ENCODE assay signal across 8 cellular contexts in the genomic region with DNA sequence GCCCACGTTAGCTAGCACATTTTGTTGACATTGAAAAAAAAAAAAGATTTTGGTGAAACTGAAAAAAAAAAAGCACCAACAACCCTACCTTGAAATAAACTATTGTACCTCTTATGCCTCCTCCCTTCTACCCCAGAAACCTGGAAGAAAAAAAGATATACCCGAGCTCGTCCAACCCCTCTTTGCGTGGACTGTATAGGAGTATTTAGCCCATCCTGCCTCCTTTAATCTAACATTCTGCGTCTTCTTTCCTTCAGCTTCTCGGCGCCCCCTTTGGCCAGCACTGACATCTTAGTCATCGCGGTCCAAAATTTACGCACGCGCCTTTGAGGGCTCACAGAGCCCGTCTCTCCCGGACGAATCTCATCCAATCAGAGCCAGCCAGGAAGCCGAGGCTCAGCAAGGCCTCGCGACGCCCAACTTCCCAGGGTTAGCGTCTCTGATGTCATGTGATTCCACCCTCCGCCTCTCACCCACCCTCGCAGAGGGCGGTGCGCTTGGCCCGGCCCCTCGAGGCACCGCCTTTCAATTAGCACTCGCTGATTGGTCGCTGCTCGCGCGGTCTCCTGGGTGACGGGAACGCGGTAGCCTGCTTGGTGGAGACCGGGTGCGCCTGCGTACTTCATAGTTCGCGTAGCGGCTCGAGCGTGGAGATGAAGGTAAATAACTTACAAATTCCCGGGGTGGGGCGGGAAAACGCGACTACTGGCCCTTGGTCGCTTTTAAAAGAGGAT. TPM values are rescaled to one million over a fixed set of nuclear protein-coding genes. Genes with fewer than 3 reads are reported as not detected.
DNase-seq lines count a peak whose midpoint lies in the region; ATAC-seq, FAIRE-seq and TF ChIP-seq lines count a peak whose summit lies in the region.

A gene (plus strand): TSS at position 625 of the 734 bp plus-strand sequence. CDS start 29 bp downstream, at position 654.

- H3K27ac ChIP-seq in HepG2 (ENCODE audit: extremely low read length, insufficient read depth, low read length): peak within 1 kb of the TSS; percentile 47

- no peaks in the 10 kb centered on the region for H3K9me3 ChIP-seq in HepG2 (ENCODE audit: low read length)

- CTCF ChIA-PET in HepG2 (lab: Yijun Ruan, JAX; ENCODE audit: low intra/inter-chr PET ratio, low total read pairs): no interaction called here

- H3K36me3 ChIP-seq in HepG2 (replicated peaks in 1 of 2; ENCODE audit: control insufficient read depth in 1 of 2, insufficient read depth in 2 of 2, low read length in 2 of 2): no peaks in the 10 kb centered on the region

- peaks cover 8% of the 10 kb centered on the region for H3K4me1 Mint-ChIP-seq in CD14-positive monocyte

- no peaks in the 10 kb centered on the region for H3K27me3 ChIP-seq in HepG2 (ENCODE audit: control insufficient read depth in 1 of 2, insufficient read depth in 2 of 2, low read length in 2 of 2)

- peak within 1 kb of the TSS; percentile 74 for H3K4me2 ChIP-seq in HepG2 (ENCODE audit: low read depth, low read length)

- no peaks in the 10 kb centered on the region for H3K79me2 ChIP-seq in HepG2 (ENCODE audit: insufficient read depth, low read length)

- peak within 1 kb of the TSS; percentile 91 to 96 (median 93) for H3K4me3 ChIP-seq in HepG2 (replicated peaks in 1 of 3; ENCODE audit: insufficient read depth in 1 of 3, low read depth in 2 of 3, low read length in 3 of 3)

- peaks cover 3 to 12% (median 7%) of the 10 kb centered on the region in 3 donors for H3K27me3 Mint-ChIP-seq in CD14-positive monocyte (ENCODE audit: low read depth in 3 of 3)

- H3K27ac Mint-ChIP-seq in CD14-positive monocyte: peak within 1 kb of the TSS in 2 of 7 donors; percentile 55 to 61

- peak in 1 of 2 experiments; percentile 33; a peak in 2 of 4 replicates for TF ChIP-seq POLR2A in HepG2 (IDR thresholded peaks at IDR 0.05; ENCODE audit: insufficient read depth in 1 of 2, low read depth in 2 of 2, low read length in 2 of 2)

- peak within 1 kb of the TSS; percentile 99 for H2AFZ ChIP-seq in HepG2 (ENCODE audit: low read length)

- H3K4me1 ChIP-seq in HepG2 (ENCODE audit: insufficient read depth, low read length): peaks cover 20% of the 10 kb centered on the region

- in situ Hi-C loops in HepG2 (cut with HindIII; ENCODE audit: extremely low pct_ligation_motif_present, low pct_unique_long_range_greater_than_20kb): no loop called here

- POLR2A ChIA-PET in HepG2 (lab: Yijun Ruan, JAX): interaction anchor here (0.7 to 1.4 kb wide), 5 partner anchors 138 to 345 kb away, joined by 3 to 4 read pairs (median 3); a partner anchor contains a TSS

- TF ChIP-seq CTCF in CD14-positive monocyte (IDR thresholded peaks at IDR 0.05): peak; percentile 46
- peak; percentile 69 for TF ChIP-seq CTCF in HepG2 (CRISPR knock-in tag; IDR thresholded peaks at IDR 0.05)

- no TSS peak for BruUV-seq in HepG2 (replicated peaks; lab: Mats Ljungman, UMichigan)

- 0 out of 2 replicates have a peak, but pooled peaks have one; percentile 11 for TF ChIP-seq RAD21 in HepG2 (CRISPR knock-in tag; IDR thresholded peaks at IDR 0.05)

- intact Hi-C loops in CD14-positive monocyte (cut with micrococcal nuclease): loop anchor here in 1 of 2 donors (10.0 kb wide), 1 partner anchor 273 kb away; a partner anchor contains a TSS
- intact Hi-C loops in HepG2 (cut with micrococcal nuclease; ENCODE audit: unreplicated experiment): loop anchor here (5.0 to 10.0 kb wide), 3 partner anchors 183 to 270 kb away; a partner anchor contains a TSS

- peak; percentile 99 for FAIRE-seq in HepG2 (lab: Jason Lieb, UNC)

- ATAC-seq in GM19351 (IDR thresholded peaks at IDR 0.05; ENCODE audit: unreplicated experiment): peak; percentile 99
- peak; percentile 99 for ATAC-seq in HG03521 (IDR thresholded peaks at IDR 0.05; ENCODE audit: unreplicated experiment)
- peak; percentile 99 for ATAC-seq in HepG2

- peak; percentile 99 for DNase-seq in CD14-positive monocyte (ENCODE audit: low spot score)
- DNase-seq in NCI-H748 (lab: John Stamatoyannopoulos, UW; ENCODE audit: unreplicated experiment): peak; percentile 98
- peak; percentile 95 to 99 for DNase-seq in activated CD4-positive, alpha-beta T cell treated with anti-CD3 and anti-CD28 coated beads, Interleukin-2, amount 50 U/mL, for 24 hours (ENCODE audit: low read depth in 1 of 2, low spot score in 1 of 2)
- DNase-seq in dermis microvascular lymphatic vessel endothelial cell (ENCODE audit: low read depth in 2 of 2): peak; percentile 97 to 100
- DNase-seq in HepG2 (ENCODE audit: low spot score): peak; percentile 99
- peak; percentile 98 for DNase-seq in stimulated activated CD4-positive, alpha-beta T cell treated with anti-CD3 and anti-CD28 coated beads, Interleukin-4, amount 100 ng/mL, for 1 hour

- no peak for TF ChIP-seq EP300 in HepG2 (IDR thresholded peaks at IDR 0.05; ENCODE audit: low read depth in 2 of 2, low read length in 2 of 2)
- no peak for TF ChIP-seq EP300 in HepG2 (CRISPR knock-in tag; IDR thresholded peaks at IDR 0.05; ENCODE audit: borderline replicate concordance)

- no peaks in the 10 kb centered on the region for H3K9me3 Mint-ChIP-seq in CD14-positive monocyte

- peak within 1 kb of the TSS; percentile 72 for H3K9ac ChIP-seq in HepG2 (ENCODE audit: insufficient read depth, low read depth, low read length)

- H3K36me3 Mint-ChIP-seq in CD14-positive monocyte: no peaks in the 10 kb centered on the region

- no peak within 1 kb of the TSS for H3K4me3 Mint-ChIP-seq in CD14-positive monocyte

- WGBS in HepG2 (ENCODE audit: low lambda C conversion rate): under 1% methylated on average over 42 of the region's 48 CpGs

- no peaks in the 10 kb centered on the region for H4K20me1 ChIP-seq in HepG2 (ENCODE audit: insufficient read depth, low read length)

TF ChIP-seq in HepG2, 621 proteins besides CTCF, POLR2A, EP300 and RAD21 (continues in another document):
- TF ChIP-seq RFXAP (CRISPR knock-in tag; IDR thresholded peaks at IDR 0.05; ENCODE audit: borderline replicate concordance) (peak; percentile 85; the same call in 1 of the 2 replicates), MED13 (CRISPR knock-in tag; IDR thresholded peaks at IDR 0.05) (no peak), SP4 (CRISPR knock-in tag; IDR thresholded peaks at IDR 0.05) (peak; percentile 22; the same call in 1 of the 2 replicates), SOX6 (IDR thresholded peaks at IDR 0.05) (no peak), SOX6 (CRISPR knock-in tag; IDR thresholded peaks at IDR 0.05) (peak; percentile 62), ZFP36L1 (CRISPR knock-in tag; IDR thresholded peaks at IDR 0.05) (0 out of 2 replicates have a peak, but pooled peaks have one; percentile 84), GABPB1 (CRISPR knock-in tag; IDR thresholded peaks at IDR 0.05) (peak; percentile 62; the same call in 1 of the 2 replicates), RFX3 (CRISPR knock-in tag; IDR thresholded peaks at IDR 0.05) (peak; percentile 85), SP1 (IDR thresholded peaks at IDR 0.05) (no peak), SP1 (CRISPR knock-in tag; IDR thresholded peaks at IDR 0.05) (peak; percentile 85), ZNF772 (CRISPR knock-in tag; IDR thresholded peaks at IDR 0.05) (peak; percentile 41; the same call in 1 of the 2 replicates)
- TF ChIP-seq, protein P1, sequence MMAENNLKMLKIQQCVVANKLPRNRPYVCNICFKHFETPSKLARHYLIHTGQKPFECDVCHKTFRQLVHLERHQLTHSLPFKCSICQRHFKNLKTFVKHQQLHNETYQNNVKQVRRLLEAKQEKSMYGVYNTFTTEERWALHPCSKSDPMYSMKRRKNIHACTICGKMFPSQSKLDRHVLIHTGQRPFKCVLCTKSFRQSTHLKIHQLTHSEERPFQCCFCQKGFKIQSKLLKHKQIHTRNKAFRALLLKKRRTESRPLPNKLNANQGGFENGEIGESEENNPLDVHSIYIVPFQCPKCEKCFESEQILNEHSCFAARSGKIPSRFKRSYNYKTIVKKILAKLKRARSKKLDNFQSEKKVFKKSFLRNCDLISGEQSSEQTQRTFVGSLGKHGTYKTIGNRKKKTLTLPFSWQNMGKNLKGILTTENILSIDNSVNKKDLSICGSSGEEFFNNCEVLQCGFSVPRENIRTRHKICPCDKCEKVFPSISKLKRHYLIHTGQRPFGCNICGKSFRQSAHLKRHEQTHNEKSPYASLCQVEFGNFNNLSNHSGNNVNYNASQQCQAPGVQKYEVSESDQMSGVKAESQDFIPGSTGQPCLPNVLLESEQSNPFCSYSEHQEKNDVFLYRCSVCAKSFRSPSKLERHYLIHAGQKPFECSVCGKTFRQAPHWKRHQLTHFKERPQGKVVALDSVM (CRISPR knock-in tag; IDR thresholded peaks at IDR 0.05): no peak
- TF ChIP-seq, protein P2, sequence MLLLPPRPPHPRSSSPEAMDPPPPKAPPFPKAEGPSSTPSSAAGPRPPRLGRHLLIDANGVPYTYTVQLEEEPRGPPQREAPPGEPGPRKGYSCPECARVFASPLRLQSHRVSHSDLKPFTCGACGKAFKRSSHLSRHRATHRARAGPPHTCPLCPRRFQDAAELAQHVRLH (CRISPR knock-in tag; IDR thresholded peaks at IDR 0.05; ENCODE audit: borderline replicate concordance, low read depth): 0 out of 2 replicates have a peak, but pooled peaks have one; percentile 41

RNA-seq across cellular contexts. Expression of the gene that starts here (rescaled TPM):
- polyA plus RNA-seq in CD14-positive monocyte: 1 to 10 TPM; 1.7 to 2.0 TPM
- total RNA-seq in dermis microvascular lymphatic vessel endothelial cell: 19.0 and 20.9 TPM in 2 replicates
- total RNA-seq in HepG2 (2016; rRNA removed; fragmentation: Illumina TruSeq; extraction: Trizol): 20.3 and 22.9 TPM in 2 replicates
- 7.2 and 7.6 TPM in 2 replicates for total RNA-seq in HepG2 (2016; cell fraction: cytosol; rRNA removed; fragmentation: Illumina TruSeq; extraction: Trizol; ENCODE audit: low read depth)
- total RNA-seq in HepG2 (2016; cell fraction: insoluble cytoplasmic fraction; rRNA removed; fragmentation: Illumina TruSeq; extraction: Trizol): 19.2 and 23.5 TPM in 2 replicates
- total RNA-seq in HepG2 (2016; cell fraction: membrane; rRNA removed; fragmentation: Illumina TruSeq; extraction: Trizol): 6.2 and 8.6 TPM in 2 replicates
- 39.7 and 47.7 TPM in 2 replicates for total RNA-seq in HepG2 (2016; cell fraction: nucleus; rRNA removed; fragmentation: Illumina TruSeq; extraction: Trizol)
- 31.1 and 34.1 TPM in 2 replicates for polyA plus RNA-seq in HepG2 (2011; rRNA removed)
- polyA plus RNA-seq in HepG2 (2011; cell fraction: cytosol; rRNA removed): 8.0 and 9.0 TPM in 2 replicates
- 80.8 and 82.2 TPM in 2 replicates for polyA plus RNA-seq in HepG2 (2011; cell fraction: nucleus; rRNA removed)
- 14.4 and 19.5 TPM in 2 replicates for polyA plus RNA-seq in HepG2 (2012)
- 1.2 and 1.4 TPM in 2 replicates for polyA plus RNA-seq in HepG2 (2016; cell fraction: cytosol; fragmentation: Illumina TruSeq; extraction: Trizol; ENCODE audit: low read depth)
- polyA plus RNA-seq in HepG2 (2016; cell fraction: insoluble cytoplasmic fraction; fragmentation: Illumina TruSeq; extraction: Trizol; ENCODE audit: low read depth): 12.9 and 13.5 TPM in 2 replicates
- 1.5 and 2.4 TPM in 2 replicates for polyA plus RNA-seq in HepG2 (2016; cell fraction: membrane; fragmentation: Illumina TruSeq; extraction: Trizol; ENCODE audit: low read depth)
- polyA plus RNA-seq in HepG2 (2016; cell fraction: nucleus; fragmentation: Illumina TruSeq; extraction: Trizol; ENCODE audit: insufficient read depth, low read depth): 60.1 and 62.0 TPM in 2 replicates
- 9.9 and 14.4 TPM in 2 replicates for polyA minus RNA-seq in HepG2 (2011; rRNA and poly(A)+ RNA removed; ENCODE audit: low replicate concordance)
- polyA minus RNA-seq in HepG2 (2011; cell fraction: cytosol; rRNA and poly(A)+ RNA removed): 7.3 and 9.8 TPM in 2 replicates
- polyA minus RNA-seq in HepG2 (2011; cell fraction: nucleus; rRNA and poly(A)+ RNA removed): 70.9 and 71.6 TPM in 2 replicates

Comparison
In these comparisons a context has a peak if more than half of its experiments do, and no peak if none do; other contexts are left out.
1. Peak in every context shown above with its lines: DNase-seq, ATAC-seq, H3K4me3 ChIP-seq and H3K27ac ChIP-seq.